In genomic region chr20:33868042-33868441, GRCh38 we compare ENCODE assay signal across 7 cellular contexts.
"Had no signal": no experiment of that assay in that cellular context is flagged by ENCODE, and none has a peak within 500 bp of the region (broad histone marks: within the 10 kb centered on the region; RNA-seq: fewer than 3 reads in every experiment).

No MANE protein-coding gene starts in this region.

- FAIRE-seq: H1, H54, K562 had no signal

- H3K4me3 Mint-ChIP-seq: GM23338, H9 had no signal

- H3K9me3 Mint-ChIP-seq: GM23338, H9 had no signal

- H2AFZ ChIP-seq: GM23338 had no signal

- ATAC-seq: GM23338, K562 had no signal

- DNase-seq: H9, HCEC 1CT, IMR-90 had no signal

- H3K4me3 ChIP-seq: GM23338, K562 had no signal

- H3K27ac Mint-ChIP-seq: GM23338, H9 had no signal

- H3K4me2 ChIP-seq: GM23338 had no signal
